17 cellular contexts compared by ENCODE assay signal in genomic region chr16:89381788-89382187, GRCh38.
A peak's percentile ranks its signal among the peaks of the same experiment; 100 is the strongest.
DNase-seq lines count a peak whose midpoint lies in the region; ATAC-seq, FAIRE-seq and TF ChIP-seq lines count a peak whose summit lies in the region.
"Had no signal": no experiment of that assay in that cellular context is flagged by ENCODE, and none has a peak within 500 bp of the region (broad histone marks: within the 10 kb centered on the region; RNA-seq: fewer than 3 reads in every experiment).

No MANE protein-coding gene starts in this region.

- WGBS in IMR-90 (ENCODE audit: extremely low coverage in 2 of 2, insufficient read length in 1 of 2), 2 experiments: 60% methylated on average over 2 of the region's 14 CpGs; no CpG with 5 or more reads in 1 of the 2 experiments
- WGBS in K562 (ENCODE audit: insufficient coverage, low coverage, missing lambda C conversion rate): 61% methylated on average over 14 of the region's 14 CpGs

- H2BK15ac ChIP-seq in IMR-90 (ENCODE audit: low read depth, low read length): no peak overlapping the region

- BruUV-seq in IMR-90 (replicated peaks; lab: Mats Ljungman, UMichigan): no TSS peak
- no TSS peak for BruUV-seq in K562 (replicated peaks; lab: Mats Ljungman, UMichigan)

- no peak overlapping the region for H3K4me3 Mint-ChIP-seq in activated CD8-positive, alpha-beta memory T cell treated with anti-CD3 and anti-CD28 coated beads, Interleukin-2, amount 10 ng/mL, durations not matched to agents 7 days and 5 days
- H3K4me3 Mint-ChIP-seq in nephron progenitor cell: peak overlapping the region; percentile 17

- CTCF ChIA-PET in activated CD8-positive, alpha-beta memory T cell treated with anti-CD3 and anti-CD28 coated beads, Interleukin-2, amount 10 ng/mL, durations not matched to agents 7 days and 5 days (lab: Charles Lee): no interaction called here
- CTCF ChIA-PET in IMR-90 (lab: Yijun Ruan, JAX): no interaction called here
- CTCF ChIA-PET in K562 (lab: Yijun Ruan, JAX; ENCODE audit: low intra/inter-chr PET ratio): no interaction called here

- H2AK5ac ChIP-seq in IMR-90 (ENCODE audit: low read depth, low read length): no peak overlapping the region

- peaks cover 79% of the 10 kb centered on the region for H3K4me1 Mint-ChIP-seq in activated CD8-positive, alpha-beta memory T cell treated with anti-CD3 and anti-CD28 coated beads, Interleukin-2, amount 10 ng/mL, durations not matched to agents 7 days and 5 days
- peaks cover 94% of the 10 kb centered on the region for H3K4me1 Mint-ChIP-seq in nephron progenitor cell

- H3K9me3 ChIP-seq in IMR-90 (ENCODE audit: control insufficient read depth, insufficient read depth, low read length): no peaks in the 10 kb centered on the region
- H3K9me3 ChIP-seq in K562 (replicated peaks; ENCODE audit: control insufficient read depth, insufficient read depth, low read depth, low read length): no peaks in the 10 kb centered on the region
- H3K9me3 ChIP-seq: gastrocnemius medialis, ovary had no signal

- no peak overlapping the region for H2BK120ac ChIP-seq in IMR-90 (ENCODE audit: low read depth, low read length)

- FAIRE-seq in K562 (lab: Jason Lieb, UNC): no peak
- FAIRE-seq: A549, endothelial cell of umbilical vein had no signal

- TF ChIP-seq RAD21 in IMR-90 (IDR thresholded peaks at IDR 0.05; ENCODE audit: low read length): no peak
- no peak for TF ChIP-seq RAD21 in K562 (CRISPR knock-in tag; conservative IDR thresholded peaks at IDR 0.05 in 1 of 2, IDR thresholded peaks at IDR 0.05 in 1 of 2)

- POLR2A ChIA-PET in IMR-90 (lab: Charles Lee; ENCODE audit: unreplicated experiment) (interaction anchor here (0.7 kb wide), 1 partner anchor 107 kb away, joined by 22 read pairs; no protein-coding TSS in a partner anchor), K562 (lab: Yijun Ruan, JAX) (no interaction called here)

- H3K27ac ChIP-seq in IMR-90 (ENCODE audit: insufficient read depth, low read length) (no peak overlapping the region), K562 (ENCODE audit: extremely low read depth, low read depth, low read length) (no peak overlapping the region; the same call in 2 of the 3 replicates)
- H3K27ac ChIP-seq: A549, ovary had no signal

- no peak overlapping the region for H2BK5ac ChIP-seq in IMR-90 (ENCODE audit: low read depth, low read length, poor library complexity, severe bottlenecking)

- H2AFZ ChIP-seq in IMR-90 (replicated peaks; ENCODE audit: low read length, poor library complexity) (no peak overlapping the region), K562 (ENCODE audit: low read depth, low read length) (no peak overlapping the region)

- H2BK20ac ChIP-seq in IMR-90 (ENCODE audit: low read depth, low read length): no peak overlapping the region

- dilution Hi-C loops in IMR-90 (cut with HindIII; ENCODE audit: low sequenced_read_pairs, unreplicated experiment): no loop called here

- H4K20me1 ChIP-seq in IMR-90 (ENCODE audit: insufficient read depth, low read length) (peaks cover 100% of the 10 kb centered on the region), K562 (replicated peaks; ENCODE audit: control insufficient read depth, insufficient read depth, low read length) (peaks cover 92% of the 10 kb centered on the region)

- no peaks in the 10 kb centered on the region for H3K27me3 Mint-ChIP-seq in activated CD8-positive, alpha-beta memory T cell treated with anti-CD3 and anti-CD28 coated beads, Interleukin-2, amount 10 ng/mL, durations not matched to agents 7 days and 5 days
- no peaks in the 10 kb centered on the region for H3K27me3 Mint-ChIP-seq in nephron progenitor cell (ENCODE audit: low read depth, poor library complexity)

- H3K27me3 ChIP-seq in IMR-90 (ENCODE audit: control insufficient read depth, insufficient read depth, low read length) (no peaks in the 10 kb centered on the region), K562 (ENCODE audit: control insufficient read depth in 2 of 2, insufficient read depth in 2 of 2, low read length in 2 of 2) (no peaks in the 10 kb centered on the region)
- H3K27me3 ChIP-seq: gastrocnemius medialis, ovary had no signal

- no peak overlapping the region for H3K14ac ChIP-seq in IMR-90 (replicated peaks; ENCODE audit: low read depth, low read length)

- H3K9me3 Mint-ChIP-seq in activated CD8-positive, alpha-beta memory T cell treated with anti-CD3 and anti-CD28 coated beads, Interleukin-2, amount 10 ng/mL, durations not matched to agents 7 days and 5 days (ENCODE audit: low read depth): no peaks in the 10 kb centered on the region
- peaks cover 9% of the 10 kb centered on the region for H3K9me3 Mint-ChIP-seq in nephron progenitor cell

- DNase-seq in activated CD8-positive, alpha-beta memory T cell treated with anti-CD3 and anti-CD28 coated beads, Interleukin-2, amount 10 ng/mL, durations not matched to agents 7 days and 5 days: no peak
- DNase-seq in activated CD8-positive, alpha-beta memory T cell treated with anti-CD3 and anti-CD28 coated beads for 24 hours: no peak
- DNase-seq in IMR-90: no peak
- DNase-seq in K562 (ENCODE audit: extremely low read depth in 1 of 4, low spot score in 3 of 4): no peak
- no peak for DNase-seq in nephron progenitor cell
- DNase-seq: activated CD8-positive, alpha-beta memory T cell treated with anti-CD3 and anti-CD28 coated beads, Interleukin-2, amount 50 U/mL, for 4 hours; gastrocnemius medialis; H7; NCI-H69; ovary; PC-3; stimulated activated CD4-positive, alpha-beta T cell treated with anti-CD3 and anti-CD28 coated beads, Interleukin-4, amount 100 ng/mL, for 4 hours had no signal

- H3K9me1 ChIP-seq in IMR-90 (ENCODE audit: insufficient read depth, low read length): peaks cover 50% of the 10 kb centered on the region
- peaks cover 29% of the 10 kb centered on the region for H3K9me1 ChIP-seq in K562 (ENCODE audit: control insufficient read depth, insufficient read depth, low read length)

- no peak overlapping the region for H4K91ac ChIP-seq in IMR-90 (ENCODE audit: insufficient read depth, low read depth, low read length)

- H3K36me3 ChIP-seq in IMR-90 (ENCODE audit: control insufficient read depth, insufficient read depth, low read length) (no peaks in the 10 kb centered on the region), K562 (ENCODE audit: control insufficient read depth, insufficient read depth, low read length) (peaks cover 6% of the 10 kb centered on the region)
- H3K36me3 ChIP-seq: gastrocnemius medialis, ovary had no signal

- peak overlapping the region; percentile 29; the same call in 1 of the 2 replicates for H3K23ac ChIP-seq in IMR-90 (ENCODE audit: low read depth, low read length)

- no peak for TF ChIP-seq EP300 in K562 (IDR thresholded peaks at IDR 0.05; ENCODE audit: low read length)

- H3K4me3 ChIP-seq in IMR-90 (ENCODE audit: insufficient read depth, low read depth, low read length) (no peak overlapping the region), K562 (no peak overlapping the region)
- H3K4me3 ChIP-seq: A549, gastrocnemius medialis, ovary had no signal

- H2AK9ac ChIP-seq in IMR-90 (replicated peaks; ENCODE audit: low read depth, low read length, poor library complexity): no peak overlapping the region

- peaks cover 6 to 96% of the 10 kb centered on the region in 2 experiments; a peak in 3 of 4 replicates for H3K79me1 ChIP-seq in IMR-90 (ENCODE audit: low read depth in 1 of 2, low read length in 2 of 2)

- TF ChIP-seq POLR2A in IMR-90 (IDR thresholded peaks at IDR 0.05; ENCODE audit: low read depth, low read length) (no peak), K562 (conservative IDR thresholded peaks at IDR 0.05) (no peak)

- no peak overlapping the region for H4K5ac ChIP-seq in IMR-90 (ENCODE audit: low read depth, low read length)

- H3K4me2 ChIP-seq in IMR-90 (ENCODE audit: low read depth, low read length) (no peak overlapping the region), K562 (ENCODE audit: insufficient read depth, low read length) (no peak overlapping the region)
- H3K4me2 ChIP-seq: A549 had no signal

- H3K56ac ChIP-seq in IMR-90 (ENCODE audit: extremely low read depth, insufficient read depth, low read length): no peak overlapping the region

- no peak for ATAC-seq in activated CD8-positive, alpha-beta memory T cell treated with anti-CD3 and anti-CD28 coated beads, Interleukin-2, amount 10 ng/mL, durations not matched to agents 7 days and 5 days
- ATAC-seq in IMR-90 (ENCODE audit: low read depth) (no peak), K562 (no peak), GM18870 (IDR thresholded peaks at IDR 0.05; ENCODE audit: unreplicated experiment) (no peak), GM21529 (IDR thresholded peaks at IDR 0.05; ENCODE audit: unreplicated experiment) (no peak), GM21515 (IDR thresholded peaks at IDR 0.05; ENCODE audit: unreplicated experiment) (no peak)
- ATAC-seq: A549, gastrocnemius medialis, PC-3 had no signal

- peak overlapping the region; percentile 67 for H3K27ac Mint-ChIP-seq in activated CD8-positive, alpha-beta memory T cell treated with anti-CD3 and anti-CD28 coated beads, Interleukin-2, amount 10 ng/mL, durations not matched to agents 7 days and 5 days
- H3K27ac Mint-ChIP-seq in nephron progenitor cell: peak overlapping the region; percentile 77

- H3K4me1 ChIP-seq in IMR-90 (ENCODE audit: control insufficient read depth, insufficient read depth, low read length) (peaks cover 16% of the 10 kb centered on the region), K562 (replicated peaks in 1 of 2; ENCODE audit: control insufficient read depth in 2 of 2, insufficient read depth in 2 of 2, low read length in 2 of 2) (peaks cover 39 to 65% of the 10 kb centered on the region in 2 experiments)

- H3K79me2 ChIP-seq in K562 (ENCODE audit: control insufficient read depth, insufficient read depth, low read length): peaks cover 100% of the 10 kb centered on the region

- peaks cover 19% of the 10 kb centered on the region for H3K36me3 Mint-ChIP-seq in activated CD8-positive, alpha-beta memory T cell treated with anti-CD3 and anti-CD28 coated beads, Interleukin-2, amount 10 ng/mL, durations not matched to agents 7 days and 5 days
- peaks cover 12% of the 10 kb centered on the region for H3K36me3 Mint-ChIP-seq in nephron progenitor cell (ENCODE audit: low read depth)

- no peak overlapping the region for H3K18ac ChIP-seq in IMR-90 (ENCODE audit: low read depth, low read length)

- H4K8ac ChIP-seq in IMR-90 (ENCODE audit: low read depth in 2 of 2, low read length in 2 of 2): no peak overlapping the region

- in situ Hi-C loops in IMR-90 (cut with MboI; ENCODE audit: low sequenced_read_pairs): no loop called here
- in situ Hi-C loops in K562 (cut with MboI): no loop called here

- TF ChIP-seq CTCF in IMR-90 (conservative IDR thresholded peaks at IDR 0.05; ENCODE audit: low read depth, low read length) (no peak), K562 (IDR thresholded peaks at IDR 0.05 in 2 of 3, conservative IDR thresholded peaks at IDR 0.05 in 1 of 3; ENCODE audit: insufficient read depth in 2 of 3, low read depth in 1 of 3, low read length in 3 of 3) (no peak), nephron progenitor cell (IDR thresholded peaks at IDR 0.05) (no peak)

- H3K9ac ChIP-seq in IMR-90 (ENCODE audit: low read depth, low read length) (no peak overlapping the region), K562 (ENCODE audit: insufficient read depth in 1 of 2, low read depth in 2 of 2, low read length in 2 of 2) (peak overlapping the region in 1 of 2 experiments; percentile 76; a peak in 2 of 4 replicates)

- no peak overlapping the region; the same call in 1 of the 2 replicates for H3K4ac ChIP-seq in IMR-90 (ENCODE audit: low read depth, low read length)

- intact Hi-C loops in IMR-90 (cut with micrococcal nuclease): loop anchor here (2.0 kb wide), 1 partner anchor 49 kb away; no protein-coding TSS in a partner anchor
- intact Hi-C loops in K562 (cut with micrococcal nuclease): no loop called here
